In the genomic region with DNA sequence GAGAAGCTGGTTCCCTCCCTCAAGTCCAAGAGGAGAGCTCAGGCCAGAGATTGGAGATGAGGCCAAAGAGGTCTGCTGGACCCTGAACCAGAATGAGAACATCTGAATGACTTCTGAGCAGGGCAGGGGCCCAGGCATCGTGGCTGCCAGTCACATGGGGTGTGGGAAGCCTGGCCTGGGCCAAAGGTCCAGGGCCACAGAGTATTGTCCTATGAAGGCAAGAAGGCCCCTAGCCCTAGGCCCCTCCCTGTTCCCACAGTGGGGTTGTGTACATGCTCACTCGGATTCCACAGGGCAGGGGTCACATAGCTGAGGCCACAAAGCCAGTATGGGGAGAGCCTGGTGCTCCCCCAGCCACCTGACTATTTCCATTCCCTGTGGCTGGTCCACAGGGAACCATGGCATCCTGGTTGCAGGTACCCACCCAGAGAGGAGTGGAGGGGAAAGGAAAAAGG, we compare ENCODE assay signal across 28 cellular contexts. TPM values are rescaled to one million over a fixed set of nuclear protein-coding genes. Genes with fewer than 3 reads are reported as not detected.
A peak's percentile ranks its signal among the peaks of the same experiment; 100 is the strongest.
DNase-seq lines count a peak whose midpoint lies in the region; ATAC-seq and TF ChIP-seq lines count a peak whose summit lies in the region.
"Had no signal": no experiment of that assay in that cellular context is flagged by ENCODE, and none has a peak within 500 bp of the region (broad histone marks: within the 10 kb centered on the region; RNA-seq: fewer than 3 reads in every experiment).

No MANE protein-coding gene starts in this region.

- H3K27ac ChIP-seq in Peyer's patch (no peak overlapping the region), esophagus muscularis mucosa (replicated peaks in 1 of 4) (no peak overlapping the region), liver (ENCODE audit: low read depth in 1 of 2, low read length in 2 of 2) (no peak overlapping the region)
- H3K27ac ChIP-seq: BLaER1, GM23248, SJCRH30 had no signal

- H3K9ac ChIP-seq in liver (ENCODE audit: low read depth in 1 of 2, low read length in 2 of 2) = no peak overlapping the region
- H3K9ac ChIP-seq: BLaER1, GM23248 had no signal

- no peak overlapping the region for H3K4me3 ChIP-seq in Peyer's patch
- no peak overlapping the region for H3K4me3 ChIP-seq in esophagus muscularis mucosa
- H3K4me3 ChIP-seq in liver (ENCODE audit: low read depth in 1 of 3, low read length in 3 of 3) = no peak overlapping the region
- no peak overlapping the region for H3K4me3 ChIP-seq in MG63
- H3K4me3 ChIP-seq: BLaER1, GM23248, K562, SJCRH30 had no signal

- TF ChIP-seq RAD21 in liver (IDR thresholded peaks at IDR 0.05) = no peak

- H3K9me3 ChIP-seq in Peyer's patch (no peaks in the 10 kb centered on the region), esophagus muscularis mucosa (no peaks in the 10 kb centered on the region), liver (ENCODE audit: control insufficient read depth in 4 of 4, low read length in 3 of 4) (no peaks in the 10 kb centered on the region), MG63 (no peaks in the 10 kb centered on the region)
- H3K9me3 ChIP-seq: BLaER1, SJCRH30 had no signal

- TF ChIP-seq POLR2A in Peyer's patch (IDR thresholded peaks at IDR 0.05) = no peak
- TF ChIP-seq POLR2A in esophagus muscularis mucosa (IDR thresholded peaks at IDR 0.05; ENCODE audit: low read depth) = no peak

- intact Hi-C loops in esophagus muscularis mucosa (cut with DNase I) = no loop called here

- no peak for ATAC-seq in HG02798 (IDR thresholded peaks at IDR 0.05; ENCODE audit: poor library complexity, unreplicated experiment)
- ATAC-seq: K562, PC-3, Right ventricle myocardium inferior, SK-N-SH treated with all-trans-retinoic acid at 6 μM for 48 hours had no signal

- H3K36me3 ChIP-seq in Peyer's patch (no peaks in the 10 kb centered on the region), esophagus muscularis mucosa (no peaks in the 10 kb centered on the region), liver (ENCODE audit: control insufficient read depth in 4 of 4, insufficient read depth in 3 of 4, low read depth in 1 of 4, low read length in 3 of 4) (no peaks in the 10 kb centered on the region), MG63 (no peaks in the 10 kb centered on the region)
- H3K36me3 ChIP-seq: BLaER1, SJCRH30 had no signal

- WGBS in esophagus muscularis mucosa = 74% methylated on average over 2 of the region's 2 CpGs
- WGBS in liver = 18% methylated on average over 2 of the region's 2 CpGs

- TF ChIP-seq EP300 in esophagus muscularis mucosa (IDR thresholded peaks at IDR 0.05) = no peak

- H3K27me3 ChIP-seq in Peyer's patch = no peaks in the 10 kb centered on the region
- H3K27me3 ChIP-seq in esophagus muscularis mucosa = peaks cover 0 to 3% (median 0%) of the 10 kb centered on the region in 4 donors
- no peaks in the 10 kb centered on the region for H3K27me3 ChIP-seq in liver (ENCODE audit: control insufficient read depth in 4 of 4, insufficient read depth in 4 of 4, low read length in 3 of 4)
- H3K27me3 ChIP-seq in MG63 = no peaks in the 10 kb centered on the region
- H3K27me3 ChIP-seq: BLaER1, SJCRH30 had no signal

- H3K4me1 ChIP-seq in Peyer's patch = peaks cover 0 to 9% (median 0%) of the 10 kb centered on the region in 4 donors
- no peaks in the 10 kb centered on the region for H3K4me1 ChIP-seq in esophagus muscularis mucosa
- H3K4me1 ChIP-seq in liver (ENCODE audit: control insufficient read depth in 4 of 4, insufficient read depth in 4 of 4, low read length in 3 of 4) = peaks cover 1 to 31% (median 15%) of the 10 kb centered on the region in 4 donors
- H3K4me1 ChIP-seq: BLaER1, SJCRH30 had no signal

- DNase-seq in Peyer's patch = peak in 2 of 3 donors; percentile 72 to 76
- DNase-seq in esophagus muscularis mucosa (ENCODE audit: extremely low spot score) = peak; percentile 34
- DNase-seq in renal cortical epithelial cell (ENCODE audit: low read depth) = peak; percentile 47
- DNase-seq in HT-29 (ENCODE audit: low spot score) = no peak
- no peak for DNase-seq in DMS114 treated with DMSO at 0.1 percent for 48 hours (lab: John Stamatoyannopoulos, UW; ENCODE audit: unreplicated experiment)
- no peak for DNase-seq in MG63
- DNase-seq: CD4-positive, CD25-positive, alpha-beta regulatory T cell; GM23248; HCEC 1CT; Kasumi-1; MV-4-11; NCI-H1105; NCI-H1436 treated with DMSO at 0.1 percent for 48 hours; NCI-H187 treated with DMSO at 0.1 percent for 48 hours; NCI-H2171 treated with DMSO at 0.1 percent for 48 hours; NCI-H524 treated with DMSO at 0.1 percent for 48 hours; NCI-H774; PC-3; SJCRH30 had no signal

- TF ChIP-seq CTCF in Peyer's patch (IDR thresholded peaks at IDR 0.05) (no peak), esophagus muscularis mucosa (IDR thresholded peaks at IDR 0.05) (no peak), liver (IDR thresholded peaks at IDR 0.05; ENCODE audit: low read depth, low read length, missing input control) (no peak)

TF ChIP-seq in liver, 16 proteins besides CTCF, POLR2A, EP300 and RAD21:
- TF ChIP-seq, protein P1, sequence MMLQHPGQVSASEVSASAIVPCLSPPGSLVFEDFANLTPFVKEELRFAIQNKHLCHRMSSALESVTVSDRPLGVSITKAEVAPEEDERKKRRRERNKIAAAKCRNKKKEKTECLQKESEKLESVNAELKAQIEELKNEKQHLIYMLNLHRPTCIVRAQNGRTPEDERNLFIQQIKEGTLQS (IDR thresholded peaks at IDR 0.05) = no peak
- peak; percentile 48 to 59 for TF ChIP-seq HNF4A (conservative IDR thresholded peaks at IDR 0.05)
- TF ChIP-seq GABPA (IDR thresholded peaks at IDR 0.05 in 1 of 2, conservative IDR thresholded peaks at IDR 0.05 in 1 of 2) = no peak
- TF ChIP-seq RXRA (IDR thresholded peaks at IDR 0.05) = peak in 1 of 2 donors; percentile 15
- no peak for TF ChIP-seq HNF4G (IDR thresholded peaks at IDR 0.05)

RNA-seq across cellular contexts. Expression of a gene that starts 18.5 kb away (rescaled TPM):
- total RNA-seq in Peyer's patch (10 to 100 TPM in 1 of 4 donors, 1 to 10 TPM in 2, not detected in 1; 4.7 to 12.8 (median 9.4) TPM), esophagus muscularis mucosa (1 to 10 TPM in 1 of 4 donors, under 1 TPM in 3; 0.45 to 3.7 (median 0.84) TPM), liver (under 1 TPM; 0.28 to 0.59 TPM), renal cortical epithelial cell (not detected in 2 replicates)
- polyA plus RNA-seq in liver = under 1 TPM; 0.21 to 0.67 TPM
- 1.4 and 3.1 TPM in 2 replicates for total RNA-seq in HT-29 (2014; rRNA removed; shearing (Covaris generic))
- not detected in 2 replicates for total RNA-seq in MG63 (2014; rRNA removed; shearing (Covaris generic); ENCODE audit: low replicate concordance)
- total RNA-seq: A172; CD4-positive, CD25-positive, alpha-beta regulatory T cell; Daoy; GM23248; K562; Right ventricle myocardium inferior; RPMI7951 had no signal
- polyA plus RNA-seq: CD4-positive, CD25-positive, alpha-beta regulatory T cell had no signal

RNA-seq across cellular contexts. Expression of a gene that starts 35.7 kb away (rescaled TPM):
- total RNA-seq in Peyer's patch (100 to 1,000 TPM in 1 of 4 donors, 10 to 100 TPM in 3; 23.1 to 134 (median 55.0) TPM), esophagus muscularis mucosa (10 to 100 TPM; 11.4 to 19.1 (median 16.0) TPM), liver (10 to 100 TPM; 27.4 to 82.7 TPM), renal cortical epithelial cell (14.1 and 23.3 TPM in 2 replicates)
- polyA plus RNA-seq in liver = 100 to 1,000 TPM in 1 of 2 donors, 10 to 100 TPM in 1; 66.8 to 109 TPM
- total RNA-seq in HT-29 (2014; rRNA removed; shearing (Covaris generic)) = 21.4 and 25.1 TPM in 2 replicates
- 7.5 and 14.4 TPM in 2 replicates for total RNA-seq in MG63 (2014; rRNA removed; shearing (Covaris generic); ENCODE audit: low replicate concordance)

RNA-seq across cellular contexts. Expression of a gene that starts 59.5 kb away (rescaled TPM):
- total RNA-seq in Peyer's patch (10 to 100 TPM; 12.1 to 45.3 (median 25.3) TPM), esophagus muscularis mucosa (10 to 100 TPM; 56.5 to 72.5 (median 69.5) TPM), liver (10 to 100 TPM; 19.8 to 29.8 TPM), renal cortical epithelial cell (33.2 and 34.7 TPM in 2 replicates)
- polyA plus RNA-seq in liver = 10 to 100 TPM; 20.9 to 32.3 TPM
- total RNA-seq in HT-29 (2014; rRNA removed; shearing (Covaris generic)) = 34.4 and 39.1 TPM in 2 replicates
- total RNA-seq in MG63 (2014; rRNA removed; shearing (Covaris generic); ENCODE audit: low replicate concordance) = 59.2 and 90.4 TPM in 2 replicates

Comparison
In these comparisons a context has a peak if more than half of its experiments do, and no peak if none do; other contexts are left out.
1. DNase-seq: peak in Peyer's patch (2 of 3), esophagus muscularis mucosa (single experiment) and renal cortical epithelial cell (single experiment); none in HT-29 (single experiment), DMS114 treated with DMSO at 0.1 percent for 48 hours (single experiment) and MG63 (single experiment).